Comparison of ENCODE assay signal across 30 cellular contexts in genomic region chr3:43876648-43877047, GRCh38.
"Had no signal": no experiment of that assay in that cellular context is flagged by ENCODE, and none has a peak within 500 bp of the region (broad histone marks: within the 10 kb centered on the region; RNA-seq: fewer than 3 reads in every experiment).

No MANE protein-coding gene starts in this region.

- FAIRE-seq: bronchial epithelial cell, TTC549 had no signal

- H3K36me3 ChIP-seq: ascending aorta, cardiac muscle cell had no signal

- H3K27me3 ChIP-seq: ascending aorta, cardiac muscle cell had no signal

- H3K9me3 ChIP-seq: ascending aorta had no signal

- H3K4me3 ChIP-seq: ascending aorta, cardiac muscle cell had no signal

- H3K27ac ChIP-seq: ascending aorta, cardiac muscle cell, VCaP had no signal

- ATAC-seq: activated CD4-positive, alpha-beta T cell treated with anti-CD3 and anti-CD28 coated beads for 36 hours; activated CD4-positive, CD25-positive, alpha-beta regulatory T cell treated with anti-CD3 and anti-CD28 coated beads, Interleukin-2, amount 50 U/mL, for 24 hours; activated CD8-positive, alpha-beta memory T cell treated with anti-CD3 and anti-CD28 coated beads, Interleukin-2, amount 10 ng/mL, durations not matched to agents 7 days and 5 days; activated CD8-positive, alpha-beta T cell treated with anti-CD3 and anti-CD28 coated beads, Interleukin-2, amount 10 ng/mL, durations not matched to agents 7 days and 5 days; activated naive CD8-positive, alpha-beta T cell treated with anti-CD3 and anti-CD28 coated beads, Interleukin-2, amount 50 U/mL, for 24 hours had no signal

- DNase-seq: activated B cell treated with CpG ODN at 0.5 μM for 24 hours; activated CD4-positive, alpha-beta memory T cell treated with anti-CD3 and anti-CD28 coated beads, Interleukin-2, amount 10 ng/mL, durations not matched to agents 7 days and 5 days; activated CD4-positive, alpha-beta T cell treated with anti-CD3 and anti-CD28 coated beads for 1 hour; activated CD4-positive, alpha-beta T cell treated with anti-CD3 and anti-CD28 coated beads for 36 hours; activated CD4-positive, alpha-beta T cell treated with anti-CD3 and anti-CD28 coated beads for 48 hours; activated CD4-positive, alpha-beta T cell treated with anti-CD3 and anti-CD28 coated beads, Interleukin-2, amount 10 ng/mL, durations not matched to agents 7 days and 5 days; activated CD4-positive, alpha-beta T cell treated with anti-CD3 and anti-CD28 coated beads, Interleukin-2, amount 50 U/mL, for 48 hours; activated CD8-positive, alpha-beta memory T cell treated with anti-CD3 and anti-CD28 coated beads, Interleukin-2, amount 10 ng/mL, durations not matched to agents 7 days and 5 days; activated CD8-positive, alpha-beta memory T cell treated with anti-CD3 and anti-CD28 coated beads, Interleukin-2, amount 50 U/mL, for 48 hours; activated CD8-positive, alpha-beta T cell treated with anti-CD3 and anti-CD28 coated beads, Interleukin-2, amount 10 ng/mL, durations not matched to agents 7 days and 5 days; activated effector memory CD4-positive, alpha-beta T cell treated with Interleukin-2 at 50 U/mL for 16 hours; activated gamma-delta T cell; activated naive CD4-positive, alpha-beta T cell treated with anti-CD3 and anti-CD28 coated beads, Interleukin-2, amount 10 ng/mL, durations not matched to agents 7 days and 5 days; activated naive CD4-positive, alpha-beta T cell treated with Interleukin-2 at 50 U/mL for 16 hours; activated naive CD8-positive, alpha-beta T cell treated with anti-CD3 and anti-CD28 coated beads, Interleukin-2, amount 10 ng/mL, durations not matched to agents 7 days and 5 days; activated naive CD8-positive, alpha-beta T cell treated with anti-CD3 and anti-CD28 coated beads, Interleukin-2, amount 50 U/mL, for 24 hours; activated T-cell treated with anti-CD3 and anti-CD28 coated beads, Interleukin-2, amount 50 U/mL, for 24 hours; activated T-cell treated with anti-CD3 and anti-CD28 coated beads, Interleukin-2, amount 50 U/mL, for 48 hours; amygdala; anterior cingulate cortex; caudate nucleus; cerebellar nuclear complex; T-helper 2 cell; T-helper 9 cell had no signal
